ENCODE assay signal across 8 cellular contexts in genomic region chr16:566475-567361, GRCh38. TPM values are rescaled to one million over a fixed set of nuclear protein-coding genes. Genes with fewer than 3 reads are reported as not detected.
A peak's percentile ranks its signal among the peaks of the same experiment; 100 is the strongest.
DNase-seq lines count a peak whose midpoint lies in the region; ATAC-seq, FAIRE-seq and TF ChIP-seq lines count a peak whose summit lies in the region.

Gene NHLRC4 (plus strand): TSS chr16:567005. CDS start chr16:568048, 1,043 bp downstream.

- H3K4me1 ChIP-seq in CD8-positive, alpha-beta T cell (ENCODE audit: insufficient read depth, low read length): peaks cover 44% of the 10 kb centered on the region
- H3K4me1 ChIP-seq in prostate gland (replicated peaks): no peaks in the 10 kb centered on the region

- H3K4me3 ChIP-seq in CD8-positive, alpha-beta T cell (ENCODE audit: low read depth, low read length): peak within 1 kb of the TSS; percentile 50
- H3K4me3 ChIP-seq in prostate gland: peak within 1 kb of the TSS in 1 of 2 donors; percentile 11

- peak within 1 kb of the TSS; percentile 73 for H3K4me3 Mint-ChIP-seq in CD8-positive, alpha-beta T cell

- H3K36me3 ChIP-seq in CD8-positive, alpha-beta T cell (ENCODE audit: insufficient read depth, low read length): no peaks in the 10 kb centered on the region
- H3K36me3 ChIP-seq in prostate gland: no peaks in the 10 kb centered on the region

- intact Hi-C loops in CD8-positive, alpha-beta T cell (cut with DNase I, micrococcal nuclease): loop anchor here (5.0 kb wide), 2 partner anchors 71 to 184 kb away; partner anchors contain the start of genes METTL26 (in 1 of the 2) and PGAP6 (in 1 of the 2)
- intact Hi-C loops in prostate gland (cut with DNase I): no loop called here

- H3K9me3 Mint-ChIP-seq in CD8-positive, alpha-beta T cell: no peaks in the 10 kb centered on the region

- DNase-seq in CD8-positive, alpha-beta T cell: peak in 5 of 7 experiments; percentile 27 to 77 (median 45)
- DNase-seq in NCI-H69 (lab: John Stamatoyannopoulos, UW) (peak; percentile 93), frontal cortex (ENCODE audit: low spot score in 2 of 2) (peak; percentile 70 to 73), prostate gland (ENCODE audit: low spot score) (peak; percentile 53)
- DNase-seq in activated T-cell treated with anti-CD3 and anti-CD28 coated beads, Interleukin-2, amount 50 U/mL, for 48 hours: peak; percentile 67 to 71

- H3K27ac ChIP-seq in CD8-positive, alpha-beta T cell (ENCODE audit: low read depth, low read length): peak within 1 kb of the TSS; percentile 40
- H3K27ac ChIP-seq in prostate gland: peak within 1 kb of the TSS in 1 of 2 donors; percentile 43

- peak; percentile 37 for ATAC-seq in CD8-positive, alpha-beta T cell
- ATAC-seq in GM21723 (IDR thresholded peaks at IDR 0.05; ENCODE audit: unreplicated experiment) (peak; percentile 60), HG02642 (IDR thresholded peaks at IDR 0.05; ENCODE audit: poor library complexity, unreplicated experiment) (no peak), GM18909 (IDR thresholded peaks at IDR 0.05; ENCODE audit: poor library complexity, unreplicated experiment) (no peak)

- CTCF ChIA-PET in CD8-positive, alpha-beta T cell (lab: Charles Lee): interaction anchor here (0.6 to 0.9 kb wide), 2 partner anchors 39 to 84 kb away, joined by 3 to 4 read pairs; partner anchors contain the start of gene CAPN15

- POLR2A ChIA-PET in CD8-positive, alpha-beta T cell (lab: Charles Lee): interaction anchor here (0.8 to 2.3 kb wide), 3 partner anchors 15 to 184 kb away, joined by 3 to 6 read pairs (median 3); no protein-coding TSS in a partner anchor

- H3K9me3 ChIP-seq in CD8-positive, alpha-beta T cell (ENCODE audit: low read length): no peaks in the 10 kb centered on the region
- H3K9me3 ChIP-seq in prostate gland: no peaks in the 10 kb centered on the region

- H3K4me1 Mint-ChIP-seq in CD8-positive, alpha-beta T cell (ENCODE audit: low read depth): peaks cover 29% of the 10 kb centered on the region

- no peaks in the 10 kb centered on the region for H3K27me3 ChIP-seq in CD8-positive, alpha-beta T cell (ENCODE audit: insufficient read depth, low read length)
- no peaks in the 10 kb centered on the region for H3K27me3 ChIP-seq in prostate gland (replicated peaks; ENCODE audit: insufficient read depth)

- no peaks in the 10 kb centered on the region for H3K36me3 Mint-ChIP-seq in CD8-positive, alpha-beta T cell

- H3K27me3 Mint-ChIP-seq in CD8-positive, alpha-beta T cell (ENCODE audit: low read depth): peaks cover 2% of the 10 kb centered on the region

- no peak for FAIRE-seq in frontal cortex (lab: Jason Lieb, UNC)

- TF ChIP-seq CTCF in CD8-positive, alpha-beta T cell (IDR thresholded peaks at IDR 0.05): no peak
- TF ChIP-seq CTCF in prostate gland (IDR thresholded peaks at IDR 0.05): no peak

- no peak for TF ChIP-seq POLR2A in prostate gland (IDR thresholded peaks at IDR 0.05)

- peak within 1 kb of the TSS; percentile 82 for H3K27ac Mint-ChIP-seq in CD8-positive, alpha-beta T cell

- 22% methylated on average over 25 of the region's 26 CpGs for WGBS in prostate gland

RNA-seq across cellular contexts. Expression of gene NHLRC4, which starts in this region (rescaled TPM):
- total RNA-seq in CD8-positive, alpha-beta T cell: under 1 TPM in 1 of 2 experiments, not detected in 1; 0.25 TPM
- total RNA-seq in frontal cortex (0.41 TPM), prostate gland (1 to 10 TPM; 2.9 to 6.2 TPM)

Comparison
In these comparisons a context has a peak if more than half of its experiments do, and no peak if none do; other contexts are left out.
1. Peak in DNase-seq, ATAC-seq, H3K4me3 ChIP-seq and H3K27ac ChIP-seq in CD8-positive, alpha-beta T cell; RNA of the gene not detected or under 1 TPM.
2. Peak in DNase-seq in frontal cortex; RNA of the gene not detected or under 1 TPM.